ENCODE assay signal across 15 cellular contexts in genomic region chr17:47864791-47865216, GRCh38. TPM values are rescaled to one million over a fixed set of nuclear protein-coding genes. Genes with fewer than 3 reads are reported as not detected.
DNase-seq lines count a peak whose midpoint lies in the region; ATAC-seq and TF ChIP-seq lines count a peak whose summit lies in the region.
"Had no signal": no experiment of that assay in that cellular context is flagged by ENCODE, and none has a peak within 500 bp of the region (broad histone marks: within the 10 kb centered on the region; RNA-seq: fewer than 3 reads in every experiment).

No MANE protein-coding gene starts in this region.

- POLR2A ChIA-PET in activated CD4-positive, alpha-beta T cell treated with anti-CD3 and anti-CD28 coated beads, Interleukin-2, amount 10 ng/mL, durations not matched to agents 7 days and 5 days (lab: Charles Lee), result interaction anchor here (0.6 kb wide), 1 partner anchor 19 kb away, joined by 4 read pairs; no protein-coding TSS in a partner anchor

- H3K9me3 ChIP-seq in KOPT-K1 (ENCODE audit: insufficient read depth, low read length, poor library complexity, severe bottlenecking), result no peaks in the 10 kb centered on the region
- H3K9me3 ChIP-seq in mucosa of descending colon, result no peaks in the 10 kb centered on the region
- H3K9me3 ChIP-seq: ovary had no signal

- no peaks in the 10 kb centered on the region for H3K36me3 ChIP-seq in KOPT-K1 (ENCODE audit: insufficient read depth, low read length)
- H3K36me3 ChIP-seq in mucosa of descending colon (ENCODE audit: low read depth), result no peaks in the 10 kb centered on the region
- H3K36me3 ChIP-seq: ovary had no signal

- H3K27me3 Mint-ChIP-seq in activated CD4-positive, alpha-beta T cell treated with anti-CD3 and anti-CD28 coated beads, Interleukin-2, amount 10 ng/mL, durations not matched to agents 7 days and 5 days, result peaks cover 13% of the 10 kb centered on the region
- peaks cover 27% of the 10 kb centered on the region for H3K27me3 Mint-ChIP-seq in T-helper 2 cell treated with Interferon-gamma antibody and Interleukin-4, amounts not matched to agents 5 μg/mL and 100 μg/mL, for 36 hours (ENCODE audit: low read depth)

- H3K4me1 Mint-ChIP-seq in activated CD4-positive, alpha-beta T cell treated with anti-CD3 and anti-CD28 coated beads, Interleukin-2, amount 10 ng/mL, durations not matched to agents 7 days and 5 days, result peaks cover 26% of the 10 kb centered on the region
- peaks cover 10% of the 10 kb centered on the region for H3K4me1 Mint-ChIP-seq in T-helper 2 cell treated with Interferon-gamma antibody and Interleukin-4, amounts not matched to agents 5 μg/mL and 100 μg/mL, for 36 hours (ENCODE audit: low read depth)
- H3K4me1 Mint-ChIP-seq: memory B cell had no signal

- CTCF ChIA-PET in activated CD4-positive, alpha-beta T cell treated with anti-CD3 and anti-CD28 coated beads, Interleukin-2, amount 10 ng/mL, durations not matched to agents 7 days and 5 days (lab: Charles Lee), result interaction anchor here (1.0 to 1.9 kb wide), 6 partner anchors 18 to 759 kb away, joined by 3 to 7 read pairs (median 4); partner anchors contain the start of gene SCRN2

- peak; percentile 17 for DNase-seq in activated CD4-positive, alpha-beta T cell treated with anti-CD3 and anti-CD28 coated beads, Interleukin-2, amount 10 ng/mL, durations not matched to agents 7 days and 5 days
- no peak for DNase-seq in activated CD4-positive, alpha-beta T cell treated with anti-CD3 and anti-CD28 coated beads, Interleukin-2, amount 50 U/mL, for 48 hours
- DNase-seq in T-helper 2 cell treated with Interferon-gamma antibody and Interleukin-4, amounts not matched to agents 5 μg/mL and 100 μg/mL, for 36 hours (ENCODE audit: low spot score), result no peak
- DNase-seq in mucosa of descending colon (no peak), inferior parietal cortex (ENCODE audit: extremely low spot score) (no peak), D341Med (ENCODE audit: low spot score) (no peak), SKM-1 (lab: John Stamatoyannopoulos, UW; ENCODE audit: unreplicated experiment) (no peak)
- DNase-seq: activated CD4-positive, alpha-beta T cell treated with anti-CD3 and anti-CD28 coated beads for 1 hour; GOT3; NCI-H526; ovary had no signal

- no peak for TF ChIP-seq CTCF in mucosa of descending colon (IDR thresholded peaks at IDR 0.05)

- intact Hi-C loops in mucosa of descending colon (cut with DNase I, micrococcal nuclease), result no loop called here

- H3K4me3 Mint-ChIP-seq in activated CD4-positive, alpha-beta T cell treated with anti-CD3 and anti-CD28 coated beads, Interleukin-2, amount 10 ng/mL, durations not matched to agents 7 days and 5 days, result no peak overlapping the region
- H3K4me3 Mint-ChIP-seq in T-helper 2 cell treated with Interferon-gamma antibody and Interleukin-4, amounts not matched to agents 5 μg/mL and 100 μg/mL, for 36 hours, result peak overlapping the region; percentile 29
- H3K4me3 Mint-ChIP-seq: memory B cell; stimulated activated effector memory CD8-positive, alpha-beta T cell treated with anti-CD3 and anti-CD28 coated beads, Interleukin-12 subunit alpha, Interleukin-12 subunit beta, amount 100 ng/mL, for 72 hours had no signal

- no peak overlapping the region for H3K4me3 ChIP-seq in mucosa of descending colon
- H3K4me3 ChIP-seq: ovary had no signal

- H3K27ac Mint-ChIP-seq in activated CD4-positive, alpha-beta T cell treated with anti-CD3 and anti-CD28 coated beads, Interleukin-2, amount 10 ng/mL, durations not matched to agents 7 days and 5 days, result no peak overlapping the region
- H3K27ac Mint-ChIP-seq in T-helper 2 cell treated with Interferon-gamma antibody and Interleukin-4, amounts not matched to agents 5 μg/mL and 100 μg/mL, for 36 hours, result no peak overlapping the region
- H3K27ac Mint-ChIP-seq: memory B cell; stimulated activated effector memory CD8-positive, alpha-beta T cell treated with anti-CD3 and anti-CD28 coated beads, Interleukin-12 subunit alpha, Interleukin-12 subunit beta, amount 100 ng/mL, for 72 hours had no signal

- peaks cover 2% of the 10 kb centered on the region for H3K9me3 Mint-ChIP-seq in activated CD4-positive, alpha-beta T cell treated with anti-CD3 and anti-CD28 coated beads, Interleukin-2, amount 10 ng/mL, durations not matched to agents 7 days and 5 days
- no peaks in the 10 kb centered on the region for H3K9me3 Mint-ChIP-seq in T-helper 2 cell treated with Interferon-gamma antibody and Interleukin-4, amounts not matched to agents 5 μg/mL and 100 μg/mL, for 36 hours
- H3K9me3 Mint-ChIP-seq: memory B cell; stimulated activated effector memory CD8-positive, alpha-beta T cell treated with anti-CD3 and anti-CD28 coated beads, Interleukin-12 subunit alpha, Interleukin-12 subunit beta, amount 100 ng/mL, for 72 hours had no signal

- peak overlapping the region; percentile 30 for H3K27ac ChIP-seq in KOPT-K1 (ENCODE audit: low read depth, low read length, poor library complexity, severe bottlenecking)
- H3K27ac ChIP-seq: ovary had no signal

- no peaks in the 10 kb centered on the region for H3K36me3 Mint-ChIP-seq in activated CD4-positive, alpha-beta T cell treated with anti-CD3 and anti-CD28 coated beads, Interleukin-2, amount 10 ng/mL, durations not matched to agents 7 days and 5 days (ENCODE audit: low read depth)
- no peaks in the 10 kb centered on the region for H3K36me3 Mint-ChIP-seq in T-helper 2 cell treated with Interferon-gamma antibody and Interleukin-4, amounts not matched to agents 5 μg/mL and 100 μg/mL, for 36 hours (ENCODE audit: low read depth)
- H3K36me3 Mint-ChIP-seq: memory B cell; stimulated activated effector memory CD8-positive, alpha-beta T cell treated with anti-CD3 and anti-CD28 coated beads, Interleukin-12 subunit alpha, Interleukin-12 subunit beta, amount 100 ng/mL, for 72 hours had no signal

- ATAC-seq in mucosa of descending colon, result peak; percentile 54
- ATAC-seq: stimulated activated effector memory CD8-positive, alpha-beta T cell treated with anti-CD3 and anti-CD28 coated beads, Interleukin-12 subunit alpha, Interleukin-12 subunit beta, amount 100 ng/mL, for 72 hours had no signal

- H3K4me1 ChIP-seq in mucosa of descending colon (ENCODE audit: low read depth), result no peaks in the 10 kb centered on the region

RNA-seq across cellular contexts. Expression of gene SP6, which starts 13.8 kb away (rescaled TPM):
- not detected for total RNA-seq in activated CD4-positive, alpha-beta T cell treated with anti-CD3 and anti-CD28 coated beads, Interleukin-2, amount 10 ng/mL, durations not matched to agents 7 days and 5 days
- 10 to 100 TPM in 1 of 3 donors, 1 to 10 TPM in 2; 2.0 to 11.6 (median 4.7) TPM for total RNA-seq in mucosa of descending colon

RNA-seq across cellular contexts. Expression of gene SCRN2, which starts 23.7 kb away (rescaled TPM):
- 10 to 100 TPM; 26.8 to 33.2 TPM for total RNA-seq in activated CD4-positive, alpha-beta T cell treated with anti-CD3 and anti-CD28 coated beads, Interleukin-2, amount 10 ng/mL, durations not matched to agents 7 days and 5 days
- 10 to 100 TPM; 38.4 to 45.1 (median 38.5) TPM for total RNA-seq in mucosa of descending colon

RNA-seq across cellular contexts. Expression of gene SP2, which starts 31.2 kb away (rescaled TPM):
- total RNA-seq in activated CD4-positive, alpha-beta T cell treated with anti-CD3 and anti-CD28 coated beads, Interleukin-2, amount 10 ng/mL, durations not matched to agents 7 days and 5 days, result 10 to 100 TPM; 27.6 to 33.8 TPM
- 10 to 100 TPM; 21.7 to 24.2 (median 21.7) TPM for total RNA-seq in mucosa of descending colon

RNA-seq across cellular contexts. Expression of gene LRRC46, which starts 33.3 kb away (rescaled TPM):
- total RNA-seq in activated CD4-positive, alpha-beta T cell treated with anti-CD3 and anti-CD28 coated beads, Interleukin-2, amount 10 ng/mL, durations not matched to agents 7 days and 5 days, result 1 to 10 TPM in 1 of 2 experiments, under 1 TPM in 1; 0.79 to 1.4 TPM
- under 1 TPM in 2 of 3 donors, not detected in 1; 0.14 to 0.36 TPM for total RNA-seq in mucosa of descending colon
- total RNA-seq: SK-MEL-5 had no signal

RNA-seq across cellular contexts. Expression of gene MRPL10, which starts 33.5 kb away (rescaled TPM):
- total RNA-seq in activated CD4-positive, alpha-beta T cell treated with anti-CD3 and anti-CD28 coated beads, Interleukin-2, amount 10 ng/mL, durations not matched to agents 7 days and 5 days, result 10 to 100 TPM; 46.9 to 51.9 TPM
- total RNA-seq in mucosa of descending colon, result 10 to 100 TPM; 36.2 to 46.0 (median 41.8) TPM
